Comparison of ENCODE assay signal across 23 cellular contexts in genomic region chr22:37995460-37995859, GRCh38. TPM values are rescaled to one million over a fixed set of nuclear protein-coding genes. Genes with fewer than 3 reads are reported as not detected.
DNase-seq lines count a peak whose midpoint lies in the region; ATAC-seq and TF ChIP-seq lines count a peak whose summit lies in the region.
"Had no signal": no experiment of that assay in that cellular context is flagged by ENCODE, and none has a peak within 500 bp of the region (broad histone marks: within the 10 kb centered on the region; RNA-seq: fewer than 3 reads in every experiment).

No MANE protein-coding gene starts in this region.

- no peak overlapping the region for H3K4me3 Mint-ChIP-seq in MCF 10A (ENCODE audit: unreplicated experiment)
- H3K4me3 Mint-ChIP-seq in natural killer cell = peak overlapping the region; percentile 72
- H3K4me3 Mint-ChIP-seq in mesothelial cell of epicardium = no peak overlapping the region
- H3K4me3 Mint-ChIP-seq in activated T-helper 17 cell treated with anti-CD3 and anti-CD28 coated beads, Interleukin-2, amount 50 U/mL, for 72 hours = no peak overlapping the region
- H3K4me3 Mint-ChIP-seq: CD4-positive, alpha-beta T cell had no signal

- H3K79me2 ChIP-seq in mammary epithelial cell (ENCODE audit: insufficient read depth, low read length) = no peaks in the 10 kb centered on the region

- ATAC-seq in natural killer cell (no peak), HG03108 (IDR thresholded peaks at IDR 0.05; ENCODE audit: unreplicated experiment) (no peak)
- ATAC-seq in activated T-helper 17 cell treated with anti-CD3 and anti-CD28 coated beads, Interleukin-2, amount 50 U/mL, for 72 hours (replicated peaks) = no peak
- ATAC-seq: PC-3 had no signal

- H3K36me3 Mint-ChIP-seq in MCF 10A (ENCODE audit: insufficient read depth, unreplicated experiment) = no peaks in the 10 kb centered on the region
- H3K36me3 Mint-ChIP-seq in natural killer cell = no peaks in the 10 kb centered on the region
- H3K36me3 Mint-ChIP-seq in mesothelial cell of epicardium = no peaks in the 10 kb centered on the region
- no peaks in the 10 kb centered on the region for H3K36me3 Mint-ChIP-seq in activated T-helper 17 cell treated with anti-CD3 and anti-CD28 coated beads, Interleukin-2, amount 50 U/mL, for 72 hours (ENCODE audit: low read depth)

- H3K27ac Mint-ChIP-seq in MCF 10A (ENCODE audit: low read depth, unreplicated experiment) (peak overlapping the region; percentile 35), natural killer cell (peak overlapping the region; percentile 83 to 84), mesothelial cell of epicardium (no peak overlapping the region)
- H3K27ac Mint-ChIP-seq in activated T-helper 17 cell treated with anti-CD3 and anti-CD28 coated beads, Interleukin-2, amount 50 U/mL, for 72 hours = no peak overlapping the region
- H3K27ac Mint-ChIP-seq: CD4-positive, alpha-beta T cell had no signal

- H3K36me3 ChIP-seq in mammary epithelial cell (ENCODE audit: insufficient read depth, low read length) (no peaks in the 10 kb centered on the region), breast epithelium (no peaks in the 10 kb centered on the region)
- H3K36me3 ChIP-seq: HAP-1, MG63 had no signal

- intact Hi-C loops in MCF 10A (cut with micrococcal nuclease) = no loop called here
- intact Hi-C loops in mammary epithelial cell (cut with micrococcal nuclease) = no loop called here
- intact Hi-C loops in breast epithelium (cut with DNase I; ENCODE audit: low total_unique reads) = no loop called here
- intact Hi-C loops in natural killer cell (cut with micrococcal nuclease) = no loop called here

- no peak overlapping the region for H2AFZ ChIP-seq in mammary epithelial cell (ENCODE audit: low read depth, low read length)
- H2AFZ ChIP-seq: GM23248 had no signal

- H3K9me3 Mint-ChIP-seq in MCF 10A (ENCODE audit: unreplicated experiment) = no peaks in the 10 kb centered on the region
- H3K9me3 Mint-ChIP-seq in natural killer cell = no peaks in the 10 kb centered on the region
- H3K9me3 Mint-ChIP-seq in mesothelial cell of epicardium = no peaks in the 10 kb centered on the region
- H3K9me3 Mint-ChIP-seq in activated T-helper 17 cell treated with anti-CD3 and anti-CD28 coated beads, Interleukin-2, amount 50 U/mL, for 72 hours = no peaks in the 10 kb centered on the region
- H3K9me3 Mint-ChIP-seq: CD4-positive, alpha-beta T cell had no signal

- H3K9me3 ChIP-seq in mammary epithelial cell (replicated peaks; ENCODE audit: insufficient read depth, low read length) (no peaks in the 10 kb centered on the region), breast epithelium (no peaks in the 10 kb centered on the region)
- H3K9me3 ChIP-seq: HAP-1, MG63 had no signal

- H3K27ac ChIP-seq in mammary epithelial cell (ENCODE audit: insufficient read depth, low read depth, low read length) (no peak overlapping the region), breast epithelium (peak overlapping the region; percentile 92 to 93)
- H3K27ac ChIP-seq: GM23248, HL-60 had no signal

- POLR2A ChIA-PET in MCF 10A (lab: Yijun Ruan, JAX) = interaction anchor here (0.7 kb wide), 1 partner anchor 10 kb away, joined by 3 read pairs; no protein-coding TSS in a partner anchor

- H3K4me1 ChIP-seq in mammary epithelial cell (ENCODE audit: insufficient read depth, low read length) = peaks cover 43% of the 10 kb centered on the region
- peaks cover 5 to 15% of the 10 kb centered on the region in 2 donors for H3K4me1 ChIP-seq in breast epithelium
- H3K4me1 ChIP-seq: HAP-1 had no signal

- dilution Hi-C loops in mammary epithelial cell (cut with HindIII; ENCODE audit: low sequenced_read_pairs) = loop anchor here (5.0 kb wide), 1 partner anchor 57 kb away; no protein-coding TSS in a partner anchor

- H4K20me1 ChIP-seq in mammary epithelial cell (ENCODE audit: insufficient read depth, low read length) = no peaks in the 10 kb centered on the region

- TF ChIP-seq CTCF in MCF 10A (IDR thresholded peaks at IDR 0.05; ENCODE audit: unreplicated experiment) = no peak
- no peak for TF ChIP-seq CTCF in mammary epithelial cell (conservative IDR thresholded peaks at IDR 0.05 in 1 of 2, IDR thresholded peaks at IDR 0.05 in 1 of 2; ENCODE audit: extremely low read depth in 1 of 2, insufficient read depth in 1 of 2, low read depth in 1 of 2, low read length in 2 of 2)
- no peak for TF ChIP-seq CTCF in breast epithelium (IDR thresholded peaks at IDR 0.05)
- no peak for TF ChIP-seq CTCF in natural killer cell (IDR thresholded peaks at IDR 0.05)
- no peak for TF ChIP-seq CTCF in mesothelial cell of epicardium (IDR thresholded peaks at IDR 0.05; ENCODE audit: unreplicated experiment)

- H3K27me3 ChIP-seq in mammary epithelial cell (ENCODE audit: insufficient read depth, low read length) (no peaks in the 10 kb centered on the region), breast epithelium (no peaks in the 10 kb centered on the region)
- H3K27me3 ChIP-seq: MG63 had no signal

- H3K4me2 ChIP-seq in mammary epithelial cell (ENCODE audit: insufficient read depth, low read depth, low read length) = no peak overlapping the region

- no peak overlapping the region for H3K9ac ChIP-seq in mammary epithelial cell (ENCODE audit: insufficient read depth, low read length)
- H3K9ac ChIP-seq: GM23248 had no signal

- no peak overlapping the region for H3K4me3 ChIP-seq in mammary epithelial cell (replicated peaks in 1 of 3; ENCODE audit: insufficient read depth in 1 of 3, low read depth in 2 of 3, low read length in 3 of 3)
- no peak overlapping the region for H3K4me3 ChIP-seq in breast epithelium
- H3K4me3 ChIP-seq: GM23248, HAP-1, MG63 had no signal

- CTCF ChIA-PET in MCF 10A (lab: Yijun Ruan, JAX) = interaction anchor here (0.6 to 1.4 kb wide), 2 partner anchors 10 to 132 kb away, joined by 5 to 7 read pairs; no protein-coding TSS in a partner anchor
- CTCF ChIA-PET in mammary epithelial cell (lab: Charles Lee; ENCODE audit: low non-redundant PET) = no interaction called here

- WGBS in mammary epithelial cell (ENCODE audit: low coverage, missing lambda C conversion rate) = 87% methylated on average over 4 of the region's 4 CpGs

- DNase-seq in MCF 10A (ENCODE audit: unreplicated experiment) = no peak
- no peak for DNase-seq in mammary epithelial cell
- no peak for DNase-seq in breast epithelium (ENCODE audit: low spot score in 2 of 2)
- no peak for DNase-seq in natural killer cell
- DNase-seq in GF-D8 (lab: John Stamatoyannopoulos, UW) = no peak
- DNase-seq in mesothelial cell of epicardium (ENCODE audit: low spot score in 2 of 2, unreplicated experiment in 2 of 2) = no peak
- DNase-seq: 8988T; Calu3; CD4-positive, alpha-beta T cell; GM23248; IMR-90; NCI-H1048; NCI-H1930; NCI-H526; PC-3; RPMI8226; SIG-M5 had no signal

- H3K27me3 Mint-ChIP-seq in MCF 10A (ENCODE audit: insufficient read depth, unreplicated experiment) = no peaks in the 10 kb centered on the region
- no peaks in the 10 kb centered on the region for H3K27me3 Mint-ChIP-seq in natural killer cell (ENCODE audit: low read depth in 2 of 2)
- H3K27me3 Mint-ChIP-seq in mesothelial cell of epicardium (ENCODE audit: low read depth) = no peaks in the 10 kb centered on the region
- no peaks in the 10 kb centered on the region for H3K27me3 Mint-ChIP-seq in activated T-helper 17 cell treated with anti-CD3 and anti-CD28 coated beads, Interleukin-2, amount 50 U/mL, for 72 hours
- H3K27me3 Mint-ChIP-seq: CD4-positive, alpha-beta T cell had no signal

- in situ Hi-C loops in mammary epithelial cell (cut with MboI; ENCODE audit: low sequenced_read_pairs in 2 of 2) = no loop called here

- H3K4me1 Mint-ChIP-seq in MCF 10A (ENCODE audit: insufficient read depth, unreplicated experiment) (peaks cover 42% of the 10 kb centered on the region), natural killer cell (peaks cover 47 to 70% of the 10 kb centered on the region in 2 donors), mesothelial cell of epicardium (peaks cover 22% of the 10 kb centered on the region)
- no peaks in the 10 kb centered on the region for H3K4me1 Mint-ChIP-seq in activated T-helper 17 cell treated with anti-CD3 and anti-CD28 coated beads, Interleukin-2, amount 50 U/mL, for 72 hours

- no peak for TF ChIP-seq POLR2A in breast epithelium (IDR thresholded peaks at IDR 0.05)

- BruUV-seq in MCF 10A (replicated peaks; lab: Mats Ljungman, UMichigan) (no TSS peak), mammary epithelial cell (replicated peaks; lab: Mats Ljungman, UMichigan) (no TSS peak)

RNA-seq across cellular contexts. Expression of gene SOX10, which starts 11.1 kb away (rescaled TPM):
- not detected in 2 replicates for total RNA-seq in MCF 10A (2022)
- total RNA-seq in mammary epithelial cell = 10 to 100 TPM in 1 of 2 donors, not detected in 1; 10.7 TPM
- polyA plus RNA-seq in mammary epithelial cell = not detected
- not detected for polyA minus RNA-seq in mammary epithelial cell
- total RNA-seq in breast epithelium = 100 to 1,000 TPM in 1 of 3 donors, 10 to 100 TPM in 1, under 1 TPM in 1; 0.16 to 101 (median 24.9) TPM
- not detected for total RNA-seq in natural killer cell
- 0.07 to 0.33 TPM (median 0.09 TPM) in 3 replicates for total RNA-seq in mesothelial cell of epicardium
- not detected for total RNA-seq in activated T-helper 17 cell treated with anti-CD3 and anti-CD28 coated beads, Interleukin-2, amount 50 U/mL, for 72 hours
- total RNA-seq: Calu3; CD4-positive, alpha-beta T cell; GM23248; IMR-90 had no signal
- polyA plus RNA-seq: AG04450, GM23248, IMR-90 had no signal

RNA-seq across cellular contexts. Expression of gene POLR2F, which starts 42.0 kb away (rescaled TPM):
- total RNA-seq in MCF 10A (2022) (87.5 and 97.6 TPM in 2 replicates), mammary epithelial cell (10 to 100 TPM; 20.7 to 89.6 TPM), breast epithelium (10 to 100 TPM; 66.7 to 93.7 (median 82.4) TPM), natural killer cell (10 to 100 TPM; 38.7 to 40.6 (median 38.8) TPM), mesothelial cell of epicardium (63.8 to 70.0 TPM (median 66.3 TPM) in 3 replicates)
- polyA plus RNA-seq in mammary epithelial cell = 142 TPM
- polyA minus RNA-seq in mammary epithelial cell = 56.6 TPM
- 10 to 100 TPM; 48.1 to 95.1 TPM for total RNA-seq in activated T-helper 17 cell treated with anti-CD3 and anti-CD28 coated beads, Interleukin-2, amount 50 U/mL, for 72 hours

RNA-seq across cellular contexts. Expression of gene C22orf23, which starts 42.1 kb away (rescaled TPM):
- not detected in 2 replicates for total RNA-seq in MCF 10A (2022)
- not detected for total RNA-seq in mammary epithelial cell
- 0.06 TPM for polyA plus RNA-seq in mammary epithelial cell
- not detected for polyA minus RNA-seq in mammary epithelial cell
- total RNA-seq in breast epithelium = under 1 TPM in 1 of 3 donors, not detected in 2; 0.64 TPM
- total RNA-seq in natural killer cell = not detected
- total RNA-seq in mesothelial cell of epicardium = 0.31 to 0.40 TPM in 2 of 3 replicates, not detected in the other
- total RNA-seq in activated T-helper 17 cell treated with anti-CD3 and anti-CD28 coated beads, Interleukin-2, amount 50 U/mL, for 72 hours = under 1 TPM in 1 of 2 donors, not detected in 1; 0.84 TPM
- total RNA-seq: CD4-positive, alpha-beta T cell had no signal

Comparison
In these comparisons a context has a peak if more than half of its experiments do, and no peak if none do; other contexts are left out.
1. H3K27ac Mint-ChIP-seq: peak in MCF 10A (single experiment) and natural killer cell (2 of 2); none in mesothelial cell of epicardium (single experiment) and activated T-helper 17 cell treated with anti-CD3 and anti-CD28 coated beads, Interleukin-2, amount 50 U/mL, for 72 hours (single experiment).